ENCODE assay signal across 16 cellular contexts in genomic region chr19:2574971-2575630, GRCh38.
DNase-seq lines count a peak whose midpoint lies in the region; ATAC-seq and TF ChIP-seq lines count a peak whose summit lies in the region.
"Had no signal": no experiment of that assay in that cellular context is flagged by ENCODE, and none has a peak within 500 bp of the region (broad histone marks: within the 10 kb centered on the region; RNA-seq: fewer than 3 reads in every experiment).

No MANE protein-coding gene starts in this region.

- H2AFZ ChIP-seq in H9 (ENCODE audit: low read length) = no peak overlapping the region
- H2AFZ ChIP-seq: GM23338 had no signal

- H3K9me3 Mint-ChIP-seq in H9 = peaks cover 0 to 2% of the 10 kb centered on the region in 2 experiments; a peak in 2 of 5 replicates

- H2BK120ac ChIP-seq in H9 (ENCODE audit: low read depth, low read length, poor library complexity, severe bottlenecking) = no peak overlapping the region

- H3K4me1 Mint-ChIP-seq in H9 = peaks cover 6 to 8% of the 10 kb centered on the region in 2 experiments

- H2BK20ac ChIP-seq in H9 (ENCODE audit: low read depth, low read length, poor library complexity, severe bottlenecking) = no peak overlapping the region

- no peak overlapping the region for H2AK5ac ChIP-seq in H9 (ENCODE audit: insufficient read length, low read length)

- intact Hi-C loops in sigmoid colon (cut with DNase I) = no loop called here
- intact Hi-C loops in transverse colon (cut with DNase I; ENCODE audit: low total_unique reads) = loop anchor here (5.0 kb wide), 2 partner anchors 33 to 37 kb away; no protein-coding TSS in a partner anchor

- CTCF ChIA-PET in RWPE1 (lab: Yijun Ruan, JAX) = no interaction called here

- no peak for DNase-seq in H9
- DNase-seq in RWPE1 (ENCODE audit: low spot score) = no peak
- DNase-seq in sigmoid colon = peak; percentile 44
- no peak for DNase-seq in transverse colon
- DNase-seq in dermis blood vessel endothelial cell = no peak
- DNase-seq in NCI-H146 (lab: John Stamatoyannopoulos, UW) = no peak
- DNase-seq: Calu3; CD4-positive, alpha-beta memory T cell; DMS53; HFFc6; MG63; NCI-H1092; NCI-H524 had no signal

- no peak for ATAC-seq in GM18870 (IDR thresholded peaks at IDR 0.05; ENCODE audit: unreplicated experiment)
- ATAC-seq: GM23338 had no signal

- no peak overlapping the region for H3T11ph ChIP-seq in H9 (ENCODE audit: low read length)

- H3K18ac ChIP-seq in H9 (ENCODE audit: insufficient read length, low read depth, low read length) = no peak overlapping the region

- H3K4me3 ChIP-seq in liver (ENCODE audit: low read depth in 1 of 3, low read length in 3 of 3) (no peak overlapping the region), sigmoid colon (no peak overlapping the region), transverse colon (no peak overlapping the region)
- H3K4me3 ChIP-seq: GM23338, MG63 had no signal

- H3K27me3 ChIP-seq in H9 (ENCODE audit: insufficient read depth, low read length) = no peaks in the 10 kb centered on the region
- no peaks in the 10 kb centered on the region for H3K27me3 ChIP-seq in liver (ENCODE audit: control insufficient read depth in 4 of 4, insufficient read depth in 4 of 4, low read length in 3 of 4)
- no peaks in the 10 kb centered on the region for H3K27me3 ChIP-seq in sigmoid colon
- no peaks in the 10 kb centered on the region for H3K27me3 ChIP-seq in transverse colon
- H3K27me3 ChIP-seq: MG63 had no signal

- H3K79me2 ChIP-seq in H9 (ENCODE audit: insufficient read depth, low read length) = no peaks in the 10 kb centered on the region

- no CpG with 5 or more reads among the region's 19 CpGs for WGBS in H9 (ENCODE audit: extremely low coverage, insufficient read length, low lambda C conversion rate)
- WGBS in liver = 95% methylated on average over 19 of the region's 19 CpGs
- WGBS in sigmoid colon, 2 donors = 89 to 94% methylated on average over 19 of the region's 19 CpGs
- 83 to 87% methylated on average over 5 to 19 of the region's 19 CpGs for WGBS in transverse colon (ENCODE audit: low coverage in 1 of 2), 2 donors

- no peaks in the 10 kb centered on the region for H3K36me3 ChIP-seq in liver (ENCODE audit: control insufficient read depth in 4 of 4, insufficient read depth in 3 of 4, low read depth in 1 of 4, low read length in 3 of 4)
- no peaks in the 10 kb centered on the region for H3K36me3 ChIP-seq in sigmoid colon
- H3K36me3 ChIP-seq in transverse colon = no peaks in the 10 kb centered on the region
- H3K36me3 ChIP-seq: MG63 had no signal

- TF ChIP-seq CTCF in H9 (conservative IDR thresholded peaks at IDR 0.05) (no peak), RWPE1 (conservative IDR thresholded peaks at IDR 0.05; ENCODE audit: low read depth) (no peak), liver (IDR thresholded peaks at IDR 0.05; ENCODE audit: low read depth, low read length, missing input control) (no peak), sigmoid colon (IDR thresholded peaks at IDR 0.05) (no peak), transverse colon (IDR thresholded peaks at IDR 0.05) (no peak)

- no peak overlapping the region for H3K4me3 Mint-ChIP-seq in H9
- H3K4me3 Mint-ChIP-seq: CD4-positive, alpha-beta memory T cell; GM23338; HFFc6 had no signal

- H2BK15ac ChIP-seq in H9 (ENCODE audit: low read depth, low read length) = no peak overlapping the region

- no peak overlapping the region for H3K14ac ChIP-seq in H9 (ENCODE audit: insufficient read depth, low read length)

- H3K9ac ChIP-seq in H9 (ENCODE audit: extremely low read depth, insufficient read length, low read length) (no peak overlapping the region), liver (ENCODE audit: low read depth in 1 of 2, low read length in 2 of 2) (no peak overlapping the region)

- no peak overlapping the region for H2BK5ac ChIP-seq in H9 (ENCODE audit: insufficient read length, low read length)

- H3K23ac ChIP-seq in H9 (ENCODE audit: insufficient read length, low read depth, low read length) = no peak overlapping the region

- H4K8ac ChIP-seq in H9 (replicated peaks; ENCODE audit: insufficient read length, low read depth, low read length) = peak overlapping the region; percentile 90

- no peak overlapping the region for H3K27ac Mint-ChIP-seq in H9
- H3K27ac Mint-ChIP-seq: GM23338 had no signal

- no peak overlapping the region for H3K56ac ChIP-seq in H9 (ENCODE audit: insufficient read length, low read depth, low read length)

- H3K9me3 ChIP-seq in H9 (ENCODE audit: control insufficient read depth, low read depth, low read length) (no peaks in the 10 kb centered on the region), liver (ENCODE audit: control insufficient read depth in 4 of 4, low read length in 3 of 4) (no peaks in the 10 kb centered on the region), sigmoid colon (no peaks in the 10 kb centered on the region), transverse colon (no peaks in the 10 kb centered on the region)
- H3K9me3 ChIP-seq: MG63 had no signal

- POLR2A ChIA-PET in RWPE1 (lab: Yijun Ruan, JAX; ENCODE audit: low non-redundant PET) = no interaction called here

- H3K27ac ChIP-seq in H9 (ENCODE audit: insufficient read length, low read depth, low read length) = no peak overlapping the region
- peak overlapping the region; percentile 39 for H3K27ac ChIP-seq in RWPE1
- peak overlapping the region; percentile 85 to 89 for H3K27ac ChIP-seq in liver (ENCODE audit: low read depth in 1 of 2, low read length in 2 of 2)
- no peak overlapping the region for H3K27ac ChIP-seq in sigmoid colon
- H3K27ac ChIP-seq in transverse colon = no peak overlapping the region

- no peaks in the 10 kb centered on the region for H3K4me1 ChIP-seq in H9 (ENCODE audit: insufficient read depth, low read length)
- peaks cover 7 to 37% (median 28%) of the 10 kb centered on the region in 4 donors for H3K4me1 ChIP-seq in liver (ENCODE audit: control insufficient read depth in 4 of 4, insufficient read depth in 4 of 4, low read length in 3 of 4)
- H3K4me1 ChIP-seq in sigmoid colon = peaks cover 0 to 43% (median 23%) of the 10 kb centered on the region in 4 donors
- H3K4me1 ChIP-seq in transverse colon = peaks cover 15 to 43% (median 28%) of the 10 kb centered on the region in 4 donors

- H3K27me3 Mint-ChIP-seq in H9 (ENCODE audit: low read depth) = no peaks in the 10 kb centered on the region; the same call in 1 of the 2 replicates

- no peaks in the 10 kb centered on the region for H4K20me1 ChIP-seq in H9 (ENCODE audit: control insufficient read depth, insufficient read depth, insufficient read length)

- in situ Hi-C loops in transverse colon (cut with MboI; ENCODE audit: low pct_ligation_motif_present in 1 of 4, low pct_unique_long_range_greater_than_20kb in 1 of 4, low sequenced_read_pairs in 3 of 4) = no loop called here

- H4K5ac ChIP-seq in H9 (ENCODE audit: insufficient read length, low read depth, low read length) = no peak overlapping the region

- TF ChIP-seq POLR2A in sigmoid colon (IDR thresholded peaks at IDR 0.05) = no peak
- no peak for TF ChIP-seq POLR2A in transverse colon (IDR thresholded peaks at IDR 0.05)

- no peak overlapping the region for H2BK12ac ChIP-seq in H9 (ENCODE audit: insufficient read length, low read depth, low read length)

- no peaks in the 10 kb centered on the region for H3K79me1 ChIP-seq in H9 (ENCODE audit: insufficient read depth, low read depth, low read length, poor library complexity, severe bottlenecking)

- no peak overlapping the region for H3K4me2 ChIP-seq in H9 (ENCODE audit: insufficient read depth, insufficient read length, low read length)
- H3K4me2 ChIP-seq: GM23338 had no signal

- TF ChIP-seq EP300 in sigmoid colon (IDR thresholded peaks at IDR 0.05) (no peak), transverse colon (IDR thresholded peaks at IDR 0.05; ENCODE audit: low read depth) (no peak)

- H3K36me3 Mint-ChIP-seq in H9 (ENCODE audit: insufficient read depth in 1 of 3, low read depth in 3 of 3) = peaks cover 0 to 2% (median 0%) of the 10 kb centered on the region in 3 experiments; a peak in 2 of 7 replicates
- H3K36me3 Mint-ChIP-seq: CD4-positive, alpha-beta memory T cell had no signal

- no peak for TF ChIP-seq RAD21 in liver (IDR thresholded peaks at IDR 0.05)

- peaks cover 12% of the 10 kb centered on the region for H3K23me2 ChIP-seq in H9 (ENCODE audit: insufficient read length, low read depth, low read length, poor library complexity, severe bottlenecking)

- H4K91ac ChIP-seq in H9 (ENCODE audit: insufficient read length, low read depth, low read length) = no peak overlapping the region

- H3K4ac ChIP-seq in H9 (ENCODE audit: low read depth, low read length) = no peak overlapping the region

TF ChIP-seq in liver, 16 proteins besides CTCF, POLR2A, EP300 and RAD21 (continues in another document):
- TF ChIP-seq HNF4A (conservative IDR thresholded peaks at IDR 0.05) = no peak
- TF ChIP-seq TAF1 (conservative IDR thresholded peaks at IDR 0.05) = no peak
- no peak for TF ChIP-seq JUND (IDR thresholded peaks at IDR 0.05)
- no peak for TF ChIP-seq MAX (IDR thresholded peaks at IDR 0.05)
- no peak for TF ChIP-seq REST (IDR thresholded peaks at IDR 0.05)

Comparison
In these comparisons a context has a peak if more than half of its experiments do, and no peak if none do; other contexts are left out.
1. H3K27ac ChIP-seq: peak in RWPE1 (single experiment) and liver (2 of 2); none in H9 (single experiment), sigmoid colon (0 of 4) and transverse colon (0 of 4).